ENCODE assay signal across 17 cellular contexts in the genomic region with DNA sequence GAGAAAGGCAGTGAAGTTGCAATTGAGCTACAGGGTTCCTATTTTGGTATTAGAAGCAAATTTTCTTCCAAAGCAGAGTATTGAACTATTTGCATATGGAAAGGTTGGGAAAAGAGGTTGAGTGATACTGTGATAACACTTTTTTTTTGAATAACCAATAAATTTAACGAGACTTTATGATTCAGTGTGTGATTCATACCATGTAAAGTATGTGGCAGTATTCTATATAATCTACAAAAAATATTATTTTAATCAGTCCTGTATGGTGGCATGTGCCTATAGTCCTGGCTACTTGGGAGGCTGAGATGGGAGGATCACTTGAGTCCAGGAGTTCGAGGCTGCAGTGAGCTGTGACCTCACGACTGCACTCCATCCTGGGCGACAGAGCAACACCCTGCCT.
"Had no signal": no experiment of that assay in that cellular context is flagged by ENCODE, and none has a peak within 500 bp of the region (broad histone marks: within the 10 kb centered on the region; RNA-seq: fewer than 3 reads in every experiment).

No MANE protein-coding gene starts in this region.

- DNase-seq: KBM-7, MV-4-11, NCI-H1048, NCI-H1105, NCI-H1417, NCI-H1436 treated with DMSO at 0.1 percent for 48 hours, NCI-H1694 treated with DMSO at 0.1 percent for 48 hours, NCI-H1930, NCI-H2081, NCI-H2107, NCI-H2227 treated with DMSO at 0.1 percent for 48 hours, NCI-H524, NCI-H526 treated with DMSO at 0.1 percent for 48 hours, NCI-H748 treated with DMSO at 0.1 percent for 48 hours, SHP77, SK-N-SH had no signal

- ATAC-seq: Panc1 had no signal
